Comparison of ENCODE assay signal across 9 cellular contexts in genomic region chr13:46172531-46172991, GRCh38. TPM values are rescaled to one million over a fixed set of nuclear protein-coding genes. Genes with fewer than 3 reads are reported as not detected.
A peak's percentile ranks its signal among the peaks of the same experiment; 100 is the strongest.
DNase-seq lines count a peak whose midpoint lies in the region; ATAC-seq, FAIRE-seq and TF ChIP-seq lines count a peak whose summit lies in the region.
"Had no signal": no experiment of that assay in that cellular context is flagged by ENCODE, and none has a peak within 500 bp of the region (broad histone marks: within the 10 kb centered on the region; RNA-seq: fewer than 3 reads in every experiment).

No MANE protein-coding gene starts in this region.

- no peaks in the 10 kb centered on the region for H3K9me3 ChIP-seq in neutrophil

- FAIRE-seq in GM18507 (lab: Jason Lieb, UNC), result peak; percentile 83

- H3K36me3 ChIP-seq in neutrophil, result peaks cover 50% of the 10 kb centered on the region
- H3K36me3 ChIP-seq: neural progenitor cell had no signal

- peaks cover 43% of the 10 kb centered on the region for H3K36me3 Mint-ChIP-seq in activated T-cell treated with anti-CD3 and anti-CD28 coated beads, Interleukin-2, amount 50 U/mL, for 4 hours (ENCODE audit: insufficient read depth)
- H3K36me3 Mint-ChIP-seq: neural progenitor cell had no signal

- TF ChIP-seq POLR2A in NB4 (IDR thresholded peaks at IDR 0.05; ENCODE audit: extremely low read depth, insufficient read length), result peak; percentile 17

- peak overlapping the region; percentile 97 for H3K27ac ChIP-seq in neutrophil
- H3K27ac ChIP-seq: neural progenitor cell had no signal

- peaks cover 96 to 98% of the 10 kb centered on the region in 2 experiments for H3K4me1 ChIP-seq in neutrophil (ENCODE audit: control insufficient read depth in 1 of 2, insufficient read depth in 1 of 2, low read depth in 1 of 2, low read length in 1 of 2)

- H3K27me3 ChIP-seq in neutrophil, result no peaks in the 10 kb centered on the region

- no peaks in the 10 kb centered on the region for H3K9me3 Mint-ChIP-seq in activated T-cell treated with anti-CD3 and anti-CD28 coated beads, Interleukin-2, amount 50 U/mL, for 4 hours
- H3K9me3 Mint-ChIP-seq: neural progenitor cell had no signal

- peak overlapping the region; percentile 71 for H3K4me3 Mint-ChIP-seq in activated T-cell treated with anti-CD3 and anti-CD28 coated beads, Interleukin-2, amount 50 U/mL, for 4 hours
- H3K4me3 Mint-ChIP-seq: neural progenitor cell had no signal

- TF ChIP-seq CTCF in NB4 (IDR thresholded peaks at IDR 0.05; ENCODE audit: low read depth, low read length) (no peak), neutrophil (IDR thresholded peaks at IDR 0.05) (peak; percentile 38)

- H3K4me3 ChIP-seq in NB4 (ENCODE audit: low read depth, low read length) (peak overlapping the region; percentile 46), neutrophil (ENCODE audit: low read depth in 1 of 2, low read length in 1 of 2) (peak overlapping the region; percentile 55 to 85)
- H3K4me3 ChIP-seq: neural progenitor cell had no signal

- H3K27me3 Mint-ChIP-seq in activated T-cell treated with anti-CD3 and anti-CD28 coated beads, Interleukin-2, amount 50 U/mL, for 4 hours (ENCODE audit: low read depth), result no peaks in the 10 kb centered on the region

- peak in 1 of 2 donors; percentile 12 for ATAC-seq in activated T-cell treated with anti-CD3 and anti-CD28 coated beads, Interleukin-2, amount 50 U/mL, for 4 hours
- ATAC-seq in HG03342 (IDR thresholded peaks at IDR 0.05; ENCODE audit: unreplicated experiment), result no peak

- peaks cover 98% of the 10 kb centered on the region for H3K4me1 Mint-ChIP-seq in activated T-cell treated with anti-CD3 and anti-CD28 coated beads, Interleukin-2, amount 50 U/mL, for 4 hours (ENCODE audit: low read depth)

- DNase-seq in GM18507 (ENCODE audit: extremely low spot score, insufficient read length, low read depth) (no peak), NB4 (ENCODE audit: low read depth) (peak; percentile 92), NCI-H1694 treated with DMSO at 0.1 percent for 48 hours (lab: John Stamatoyannopoulos, UW) (no peak), NCI-H345 treated with DMSO at 0.1 percent for 48 hours (lab: John Stamatoyannopoulos, UW; ENCODE audit: unreplicated experiment) (no peak), iPS-NIHi11 (ENCODE audit: low spot score) (no peak)
- peak; percentile 27 for DNase-seq in activated T-cell treated with anti-CD3 and anti-CD28 coated beads, Interleukin-2, amount 50 U/mL, for 4 hours

RNA-seq across cellular contexts. Expression of gene LCP1, which starts 9.4 kb away (rescaled TPM):
- 100 to 1,000 TPM; 617 to 663 (median 631) TPM for total RNA-seq in activated T-cell treated with anti-CD3 and anti-CD28 coated beads, Interleukin-2, amount 50 U/mL, for 4 hours

RNA-seq across cellular contexts. Expression of gene LRRC63, which starts 39.2 kb away (rescaled TPM):
- under 1 TPM in 1 of 3 donors, not detected in 2; 0.16 TPM for total RNA-seq in activated T-cell treated with anti-CD3 and anti-CD28 coated beads, Interleukin-2, amount 50 U/mL, for 4 hours

Comparison
In these comparisons a context has a peak if more than half of its experiments do, and no peak if none do; other contexts are left out.
1. DNase-seq: peak in NB4 (single experiment) and activated T-cell treated with anti-CD3 and anti-CD28 coated beads, Interleukin-2, amount 50 U/mL, for 4 hours (single experiment); none in GM18507 (single experiment), NCI-H1694 treated with DMSO at 0.1 percent for 48 hours (single experiment), NCI-H345 treated with DMSO at 0.1 percent for 48 hours (single experiment) and iPS-NIHi11 (single experiment).